Comparison of ENCODE assay signal across 21 cellular contexts in the genomic region with DNA sequence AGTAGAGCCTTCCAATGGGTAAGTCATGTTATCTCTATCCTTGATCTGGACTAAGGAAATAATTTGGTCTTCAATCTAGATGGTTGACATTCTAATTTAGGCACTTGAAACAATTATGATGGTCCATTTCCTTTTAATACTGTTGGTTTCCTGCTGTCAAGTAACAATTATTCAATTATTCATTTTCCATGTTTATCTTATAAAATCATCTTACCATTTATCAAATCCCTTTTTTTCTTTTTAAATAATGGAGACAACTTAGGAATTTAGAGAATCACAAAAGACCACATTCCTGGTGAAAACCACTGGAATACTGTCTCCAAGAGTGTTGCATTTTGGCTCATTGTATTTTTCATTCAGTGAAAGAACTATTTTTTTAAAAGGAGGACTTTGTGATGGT.
"Had no signal": no experiment of that assay in that cellular context is flagged by ENCODE, and none has a peak within 500 bp of the region (broad histone marks: within the 10 kb centered on the region; RNA-seq: fewer than 3 reads in every experiment).

No MANE protein-coding gene starts in this region.

- H3K9me3 ChIP-seq: gastrocnemius medialis, lower lobe of right lung, ovary, psoas muscle, sigmoid colon, thoracic aorta, tibial nerve, upper lobe of left lung had no signal

- H3K36me3 ChIP-seq: gastrocnemius medialis, lower lobe of right lung, ovary, sigmoid colon, thoracic aorta, tibial nerve, upper lobe of left lung had no signal

- ATAC-seq: effector memory CD8-positive, alpha-beta T cell; gastrocnemius medialis; left ventricle myocardium superior; lower lobe of right lung; natural killer cell; psoas muscle; right cardiac atrium; stimulated activated naive B cell treated with anti-CD40 and anti-IgM and Interleukin-4, amounts not matched to agents 10 μg/mL and 1 μg/mL and 100 μg/mL, for 72 hours had no signal

- H3K4me3 ChIP-seq: gastrocnemius medialis, lower lobe of right lung, ovary, psoas muscle, sigmoid colon, skin epidermis, thoracic aorta, tibial nerve, upper lobe of left lung had no signal

- H3K27me3 ChIP-seq: gastrocnemius medialis, ovary, sigmoid colon, tibial nerve, upper lobe of left lung had no signal

- H3K27ac ChIP-seq: gastrocnemius medialis, lower lobe of right lung, ovary, psoas muscle, sigmoid colon, skin epidermis, thoracic aorta, tibial nerve, upper lobe of left lung had no signal

- DNase-seq: cortex of kidney; effector memory CD8-positive, alpha-beta T cell; foreskin fibroblast; gastrocnemius medialis; head of caudate nucleus; left ventricle myocardium superior; lower lobe of right lung; natural killer cell; occipital lobe; ovary; posterior cingulate gyrus; psoas muscle; right cardiac atrium; sigmoid colon; stimulated activated CD4-positive, alpha-beta T cell treated with anti-CD3 and anti-CD28 coated beads, Interleukin-15, amount 100 ng/mL, for 24 hours; stimulated activated CD4-positive, alpha-beta T cell treated with anti-CD3 and anti-CD28 coated beads, Interleukin-2, amount 100 ng/mL, for 48 hours; stimulated activated naive B cell treated with anti-CD40 and anti-IgM and Interleukin-4, amounts not matched to agents 10 μg/mL and 1 μg/mL and 100 μg/mL, for 72 hours; upper lobe of left lung had no signal

- H3K4me1 ChIP-seq: gastrocnemius medialis, lower lobe of right lung, psoas muscle, sigmoid colon, upper lobe of left lung had no signal
